ENCODE assay signal across 8 cellular contexts in the genomic region with DNA sequence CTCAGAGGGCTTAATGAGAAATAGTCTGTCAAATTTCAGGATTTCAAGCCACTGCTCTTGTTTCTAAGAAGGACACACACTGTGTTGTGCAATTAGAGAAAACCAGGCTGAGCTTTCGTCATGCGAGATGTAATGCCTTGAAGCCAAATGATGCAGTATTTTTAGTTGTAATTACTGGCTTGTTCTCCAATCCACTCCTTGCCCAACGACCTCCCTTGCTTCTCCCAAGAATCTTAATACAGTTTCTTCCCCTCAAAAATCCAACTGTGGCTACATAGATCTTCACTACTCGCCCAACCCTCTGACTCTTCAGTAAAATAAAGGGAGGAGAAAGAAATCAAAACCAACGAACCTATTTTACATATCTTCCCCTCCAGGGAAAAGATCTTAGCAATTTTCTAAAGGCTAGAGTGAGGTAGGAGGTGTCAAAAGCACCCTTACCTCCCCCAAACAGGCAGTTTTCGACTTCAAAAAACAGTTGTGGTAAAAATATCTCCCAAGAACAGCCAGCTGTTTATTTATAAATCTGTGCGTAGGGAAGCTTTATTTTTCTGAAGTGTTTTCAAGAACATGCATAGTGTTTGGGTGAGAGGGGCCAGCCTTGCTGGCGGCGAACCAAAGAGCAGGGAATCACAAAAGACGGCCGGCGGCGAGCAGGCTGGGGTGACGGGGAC.
DNase-seq lines count a peak whose midpoint lies in the region; ATAC-seq and TF ChIP-seq lines count a peak whose summit lies in the region.

No MANE protein-coding gene starts in this region.

- DNase-seq in NCI-H146 (lab: John Stamatoyannopoulos, UW) (peak; percentile 18), NCI-H146 treated with DMSO at 0.1 percent for 48 hours (lab: John Stamatoyannopoulos, UW; ENCODE audit: unreplicated experiment) (no peak), SJCRH30 (peak in 1 of 2 experiments; percentile 16), fibroblast of lung (ENCODE audit: low read depth in 2 of 2) (peak; percentile 46 to 91), neural crest cell (ENCODE audit: low read depth, low spot score) (no peak), COLO668 (lab: John Stamatoyannopoulos, UW; ENCODE audit: unreplicated experiment) (no peak)

- H3K36me3 ChIP-seq in SJCRH30 (no peaks in the 10 kb centered on the region), fibroblast of lung (ENCODE audit: control insufficient read depth, insufficient read depth, low read length) (no peaks in the 10 kb centered on the region)

- H3K27me3 ChIP-seq in SJCRH30 (no peaks in the 10 kb centered on the region), fibroblast of lung (ENCODE audit: control insufficient read depth, insufficient read depth, low read length) (no peaks in the 10 kb centered on the region)

- H3K9me3 Mint-ChIP-seq in neural crest cell, result no peaks in the 10 kb centered on the region

- peak overlapping the region; percentile 86 for H3K4me3 Mint-ChIP-seq in neural crest cell

- no peaks in the 10 kb centered on the region for H3K36me3 Mint-ChIP-seq in neural crest cell (ENCODE audit: low read depth)

- H3K4me3 ChIP-seq in SJCRH30 (peak overlapping the region; percentile 53), fibroblast of lung (replicated peaks in 1 of 4; ENCODE audit: control extremely low read depth in 1 of 4, insufficient read depth in 1 of 4, low read depth in 3 of 4, low read length in 4 of 4) (peak overlapping the region; percentile 49 to 56 (median 53))

- TF ChIP-seq CTCF in fibroblast of lung (conservative IDR thresholded peaks at IDR 0.05 in 1 of 2, IDR thresholded peaks at IDR 0.05 in 1 of 2; ENCODE audit: low read depth in 1 of 2, low read length in 2 of 2), result no peak
- TF ChIP-seq CTCF in neural crest cell (conservative IDR thresholded peaks at IDR 0.05), result no peak

- peak overlapping the region; percentile 36; the same call in 1 of the 2 replicates for H3K27ac ChIP-seq in SJCRH30
- peak overlapping the region; percentile 68 for H3K27ac ChIP-seq in fibroblast of lung (ENCODE audit: insufficient read depth, low read length)

- no peaks in the 10 kb centered on the region for H3K27me3 Mint-ChIP-seq in neural crest cell (ENCODE audit: low read depth)

- peak overlapping the region; percentile 76 for H3K27ac Mint-ChIP-seq in neural crest cell (ENCODE audit: unreplicated experiment)

- H3K9ac ChIP-seq in fibroblast of lung (ENCODE audit: insufficient read depth, low read length), result peak overlapping the region; percentile 69

- H3K4me1 Mint-ChIP-seq in neural crest cell, result peaks cover 68% of the 10 kb centered on the region

- H3K4me1 ChIP-seq in SJCRH30 (no peaks in the 10 kb centered on the region), fibroblast of lung (ENCODE audit: control insufficient read depth, extremely low read depth, insufficient read depth, low read length) (peaks cover 3% of the 10 kb centered on the region)

- peak overlapping the region; percentile 62 for H2AFZ ChIP-seq in fibroblast of lung (ENCODE audit: low read length)

- H3K9me3 ChIP-seq in SJCRH30 (replicated peaks) (no peaks in the 10 kb centered on the region), fibroblast of lung (ENCODE audit: control insufficient read depth, insufficient read depth, low read depth, low read length) (no peaks in the 10 kb centered on the region)

- H3K4me2 ChIP-seq in fibroblast of lung (ENCODE audit: extremely low read depth, insufficient read depth, low read length), result peak overlapping the region; percentile 87

- ATAC-seq in HG03439 (IDR thresholded peaks at IDR 0.05; ENCODE audit: unreplicated experiment), result no peak
- no peak for ATAC-seq in GM18870 (IDR thresholded peaks at IDR 0.05; ENCODE audit: unreplicated experiment)

- no peaks in the 10 kb centered on the region for H4K20me1 ChIP-seq in fibroblast of lung (ENCODE audit: control insufficient read depth, extremely low read depth, insufficient read depth, low read length)

- H3K79me2 ChIP-seq in fibroblast of lung (ENCODE audit: control insufficient read depth, insufficient read depth, low read length), result no peaks in the 10 kb centered on the region

Comparison
In these comparisons a context has a peak if more than half of its experiments do, and no peak if none do; other contexts are left out.
1. DNase-seq: peak in NCI-H146 (single experiment) and fibroblast of lung (2 of 2); none in NCI-H146 treated with DMSO at 0.1 percent for 48 hours (single experiment), neural crest cell (single experiment) and COLO668 (single experiment).